Comparison of ENCODE assay signal across 1 cellular context in genomic region chr3:195697582-195698324, GRCh38.
TF ChIP-seq lines count a peak whose summit lies in the region.

No MANE protein-coding gene starts in this region.

TF ChIP-seq in endothelial cell of umbilical vein, 7 proteins besides CTCF, POLR2A, EP300 and RAD21 (continued from another document):
- TF ChIP-seq POLR2AphosphoS5 (IDR thresholded peaks at IDR 0.05; ENCODE audit: insufficient read depth, low read depth, low read length) (no peak), EZH2 (IDR thresholded peaks at IDR 0.05; ENCODE audit: borderline replicate concordance, low read depth, low read length, severe bottlenecking) (no peak), FOS (IDR thresholded peaks at IDR 0.05; ENCODE audit: borderline replicate concordance, insufficient read depth, low read length) (no peak)
